30 cellular contexts compared by ENCODE assay signal in genomic region chr15:89593018-89593417, GRCh38.
"Had no signal": no experiment of that assay in that cellular context is flagged by ENCODE, and none has a peak within 500 bp of the region (broad histone marks: within the 10 kb centered on the region; RNA-seq: fewer than 3 reads in every experiment).

No MANE protein-coding gene starts in this region.

- DNase-seq: activated CD4-positive, alpha-beta T cell treated with anti-CD3 and anti-CD28 coated beads for 1 hour; activated CD4-positive, alpha-beta T cell treated with anti-CD3 and anti-CD28 coated beads for 48 hours; activated CD4-positive, alpha-beta T cell treated with anti-CD3 and anti-CD28 coated beads, Interleukin-2, amount 50 U/mL, for 4 hours; activated CD4-positive, CD25-positive, alpha-beta regulatory T cell; activated CD8-positive, alpha-beta T cell treated with anti-CD3 and anti-CD28 coated beads for 36 hours; activated gamma-delta T cell treated with Interleukin-2 at 50 U/mL for 16 hours; activated naive CD4-positive, alpha-beta T cell treated with anti-CD3 and anti-CD28 coated beads for 36 hours; activated T-cell treated with anti-CD3 and anti-CD28 coated beads, Interleukin-2, amount 50 U/mL, for 24 hours; adrenal gland; body of pancreas; MM.1S; MV-4-11; NCI-H1092; NCI-H1436 treated with DMSO at 0.1 percent for 48 hours; NCI-H1694 treated with DMSO at 0.1 percent for 48 hours; NCI-H2029; NCI-H345; NCI-H524 treated with DMSO at 0.1 percent for 48 hours; NK-92 treated with Interleukin-12 subunit alpha and Interleukin-12 subunit beta, amount 100 ng/mL, for 24 hours; PC-3; Peyer's patch; RPMI8226; SHP77 treated with DMSO at 0.1 percent for 48 hours; T1000; WERI-Rb-1 had no signal

- H3K4me3 Mint-ChIP-seq: activated CD8-positive, alpha-beta T cell treated with anti-CD3 and anti-CD28 coated beads for 36 hours; activated naive CD4-positive, alpha-beta T cell treated with anti-CD3 and anti-CD28 coated beads for 36 hours; activated T-cell treated with anti-CD3 and anti-CD28 coated beads, Interleukin-2, amount 50 U/mL, for 24 hours; activated T-helper 1 cell treated with anti-CD3 and anti-CD28 coated beads, Interleukin-12 subunit alpha, Interleukin-12 subunit beta, Interleukin-2, Interleukin-4 antibody, amounts not matched to agents 30 ng/mL and 10 ng/mL and 1 ng/mL, durations not matched to agents 14 hours and 24 hours and 36 hours had no signal

- H3K36me3 ChIP-seq: adrenal gland, breast epithelium, Peyer's patch had no signal

- H3K4me1 ChIP-seq: adrenal gland, body of pancreas, breast epithelium, Peyer's patch, SJSA1 had no signal

- H3K4me3 ChIP-seq: adrenal gland, body of pancreas, breast epithelium, Peyer's patch, SJSA1 had no signal

- ATAC-seq: activated CD8-positive, alpha-beta T cell treated with anti-CD3 and anti-CD28 coated beads for 36 hours; activated naive CD4-positive, alpha-beta T cell treated with anti-CD3 and anti-CD28 coated beads, Interleukin-2, amount 50 U/mL, for 72 hours; body of pancreas; PC-3; SK-N-SH treated with all-trans-retinoic acid at 6 μM for 48 hours had no signal

- H3K9me3 ChIP-seq: adrenal gland, body of pancreas, breast epithelium, Peyer's patch, SJSA1 had no signal

- H3K27ac ChIP-seq: adrenal gland, body of pancreas, breast epithelium, Peyer's patch, SJSA1, WERI-Rb-1 had no signal

- H3K27me3 Mint-ChIP-seq: activated CD8-positive, alpha-beta T cell treated with anti-CD3 and anti-CD28 coated beads for 36 hours; activated T-cell treated with anti-CD3 and anti-CD28 coated beads, Interleukin-2, amount 50 U/mL, for 24 hours had no signal

- H3K27ac Mint-ChIP-seq: activated CD8-positive, alpha-beta T cell treated with anti-CD3 and anti-CD28 coated beads for 36 hours; activated naive CD4-positive, alpha-beta T cell treated with anti-CD3 and anti-CD28 coated beads for 36 hours; activated naive CD4-positive, alpha-beta T cell treated with anti-CD3 and anti-CD28 coated beads, Interleukin-2, amount 50 U/mL, for 72 hours; activated T-cell treated with anti-CD3 and anti-CD28 coated beads, Interleukin-2, amount 50 U/mL, for 24 hours; activated T-helper 1 cell treated with anti-CD3 and anti-CD28 coated beads, Interleukin-12 subunit alpha, Interleukin-12 subunit beta, Interleukin-2, Interleukin-4 antibody, amounts not matched to agents 30 ng/mL and 10 ng/mL and 1 ng/mL, durations not matched to agents 14 hours and 24 hours and 36 hours had no signal

- H3K9me3 Mint-ChIP-seq: activated CD8-positive, alpha-beta T cell treated with anti-CD3 and anti-CD28 coated beads for 36 hours; activated naive CD4-positive, alpha-beta T cell treated with anti-CD3 and anti-CD28 coated beads for 36 hours; activated naive CD4-positive, alpha-beta T cell treated with anti-CD3 and anti-CD28 coated beads, Interleukin-2, amount 50 U/mL, for 72 hours; activated T-cell treated with anti-CD3 and anti-CD28 coated beads, Interleukin-2, amount 50 U/mL, for 24 hours; activated T-helper 1 cell treated with anti-CD3 and anti-CD28 coated beads, Interleukin-12 subunit alpha, Interleukin-12 subunit beta, Interleukin-2, Interleukin-4 antibody, amounts not matched to agents 30 ng/mL and 10 ng/mL and 1 ng/mL, durations not matched to agents 14 hours and 24 hours and 36 hours had no signal

- H3K27me3 ChIP-seq: adrenal gland, body of pancreas, breast epithelium, Peyer's patch, SJSA1 had no signal
